In the genomic region with DNA sequence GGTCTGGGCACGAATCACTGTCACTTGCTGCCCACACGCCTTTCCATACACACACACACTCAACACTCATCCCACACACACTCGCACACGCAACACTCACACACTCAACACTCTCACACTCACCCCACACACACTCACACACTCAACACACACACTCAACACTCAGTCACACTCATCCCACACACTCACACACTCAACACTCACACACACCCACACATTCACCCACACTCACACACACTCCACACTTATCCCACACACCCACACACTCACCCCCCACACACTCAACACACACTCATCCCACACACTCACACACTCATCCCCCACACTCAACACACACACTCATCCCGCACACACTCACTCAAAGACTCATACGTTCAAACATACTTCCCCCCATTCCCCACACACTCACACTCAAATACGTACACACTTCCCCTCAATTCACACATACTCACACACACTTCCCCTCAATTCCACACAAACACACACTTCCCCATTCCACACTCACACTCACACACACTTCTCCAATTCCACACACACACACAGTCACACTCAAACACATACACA, we compare ENCODE assay signal across 25 cellular contexts. TPM values are rescaled to one million over a fixed set of nuclear protein-coding genes. Genes with fewer than 3 reads are reported as not detected.
"Had no signal": no experiment of that assay in that cellular context is flagged by ENCODE, and none has a peak within 500 bp of the region (broad histone marks: within the 10 kb centered on the region; RNA-seq: fewer than 3 reads in every experiment).

No MANE protein-coding gene starts in this region.

- H3K27me3 ChIP-seq: colonic mucosa, gastrocnemius medialis, thyroid gland, vagina had no signal

- DNase-seq: colonic mucosa; effector CD8-positive, alpha-beta T cell; endodermal cell; foreskin fibroblast; gastrocnemius medialis; left ventricle myocardium superior; natural killer cell; sigmoid colon; stimulated activated CD4-positive, alpha-beta T cell treated with anti-CD3 and anti-CD28 coated beads, Interleukin-2, amount 100 ng/mL, for 24 hours; stimulated activated CD4-positive, alpha-beta T cell treated with anti-CD3 and anti-CD28 coated beads, Interleukin-4, amount 100 ng/mL, for 24 hours; stimulated activated naive CD4-positive, alpha-beta T cell treated with Interleukin-2 at 50 U/mL for 16 hours; stomach; thyroid gland; upper lobe of right lung had no signal

- H3K4me1 ChIP-seq: colonic mucosa, sigmoid colon, thyroid gland, upper lobe of right lung had no signal

- H3K9ac ChIP-seq: parathyroid adenoma had no signal

- H3K4me3 ChIP-seq: colonic mucosa, gastrocnemius medialis, lung, sigmoid colon, stomach, thyroid gland, upper lobe of right lung, vagina had no signal

- FAIRE-seq: keratinocyte had no signal

- H3K79me2 ChIP-seq: parathyroid adenoma had no signal

- H3K9me3 ChIP-seq: colonic mucosa, gastrocnemius medialis, sigmoid colon, stomach, thyroid gland, upper lobe of right lung, vagina had no signal

- ATAC-seq: esophagus mucosa; gastrocnemius medialis; left ventricle myocardium superior; stimulated activated effector memory CD8-positive, alpha-beta T cell treated with anti-CD3 and anti-CD28 coated beads, Interleukin-12 subunit alpha, Interleukin-12 subunit beta, amount 100 ng/mL, for 72 hours had no signal

- H3K36me3 ChIP-seq: colonic mucosa, gastrocnemius medialis, sigmoid colon, stomach, thyroid gland, upper lobe of right lung, vagina had no signal

- H3K27ac ChIP-seq: colonic mucosa, epithelial cell of prostate, gastrocnemius medialis, parathyroid adenoma, sigmoid colon, stomach, thyroid gland, upper lobe of right lung, vagina had no signal

RNA-seq across cellular contexts. Expression of gene HRH3, which starts 9.0 kb away (rescaled TPM):
- total RNA-seq: colonic mucosa, esophagus mucosa, gastrocnemius medialis, glomerular endothelial cell, left ventricle myocardium superior, lung, mononuclear cell, natural killer cell, osteoblast, sigmoid colon, stomach, subcutaneous adipose tissue, thyroid gland, upper lobe of right lung, vagina had no signal
- polyA plus RNA-seq: keratinocyte, lung, sigmoid colon, stomach had no signal
